24 cellular contexts compared by ENCODE assay signal in the genomic region with DNA sequence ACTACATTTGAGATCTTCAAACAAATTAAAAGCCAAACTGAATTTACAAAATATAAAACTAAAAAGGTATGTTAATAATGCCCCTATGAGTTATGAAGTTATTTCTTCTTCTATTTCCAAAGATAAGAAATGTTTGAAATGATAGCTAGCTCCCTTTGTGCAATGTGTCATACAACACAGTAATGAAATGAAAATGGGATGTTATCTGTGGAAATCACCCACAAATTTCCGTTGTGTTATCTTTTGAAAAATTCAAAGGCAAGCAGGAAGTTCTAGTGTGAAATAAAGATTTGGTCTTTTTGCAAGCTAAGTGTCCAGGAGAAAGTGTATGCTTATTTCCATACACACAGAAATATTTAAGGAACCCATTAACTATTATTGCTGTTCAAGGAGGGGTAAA.
"Had no signal": no experiment of that assay in that cellular context is flagged by ENCODE, and none has a peak within 500 bp of the region (broad histone marks: within the 10 kb centered on the region; RNA-seq: fewer than 3 reads in every experiment).

No MANE protein-coding gene starts in this region.

- DNase-seq: activated CD4-positive, alpha-beta memory T cell treated with anti-CD3 and anti-CD28 coated beads for 36 hours; activated CD4-positive, alpha-beta T cell treated with anti-CD3 and anti-CD28 coated beads for 4 hours; activated CD4-positive, CD25-positive, alpha-beta regulatory T cell; activated naive CD4-positive, alpha-beta T cell treated with Interleukin-2 at 50 U/mL for 16 hours; activated naive CD8-positive, alpha-beta T cell treated with anti-CD3 and anti-CD28 coated beads for 36 hours; activated T-cell treated with anti-CD3 and anti-CD28 coated beads, Interleukin-2, amount 50 U/mL, for 48 hours; amniotic stem cell; foreskin fibroblast; heart right ventricle; lower lobe of right lung; mesendoderm; naive B cell; retina; sigmoid colon; stimulated activated CD4-positive, alpha-beta T cell treated with anti-CD3 and anti-CD28 coated beads, Interleukin-15, amount 100 ng/mL, for 24 hours; stomach had no signal

- H2AFZ ChIP-seq: neural progenitor cell had no signal

- H3K9ac ChIP-seq: neural progenitor cell had no signal

- H3K4me2 ChIP-seq: neural progenitor cell, smooth muscle cell had no signal

- H3K27me3 Mint-ChIP-seq: activated CD4-positive, alpha-beta memory T cell treated with anti-CD3 and anti-CD28 coated beads for 36 hours; naive B cell; progenitor cell of endocrine pancreas; stimulated activated memory B cell treated with anti-CD40 and anti-IgM and Interleukin-4, amounts not matched to agents 10 μg/mL and 1 μg/mL and 100 μg/mL, for 72 hours had no signal

- H3K4me3 Mint-ChIP-seq: activated CD4-positive, alpha-beta memory T cell treated with anti-CD3 and anti-CD28 coated beads for 36 hours; activated naive CD8-positive, alpha-beta T cell treated with anti-CD3 and anti-CD28 coated beads for 36 hours; naive B cell; neural progenitor cell; stimulated activated memory B cell treated with anti-CD40 and anti-IgM and Interleukin-4, amounts not matched to agents 10 μg/mL and 1 μg/mL and 100 μg/mL, for 72 hours had no signal

- H3K27me3 ChIP-seq: cardiac muscle cell, heart right ventricle, neural progenitor cell, sigmoid colon, stomach, suprapubic skin, tibial nerve had no signal

- H3K36me3 Mint-ChIP-seq: activated CD4-positive, alpha-beta memory T cell treated with anti-CD3 and anti-CD28 coated beads for 36 hours; activated naive CD8-positive, alpha-beta T cell treated with anti-CD3 and anti-CD28 coated beads for 36 hours; naive B cell; neural progenitor cell; stimulated activated memory B cell treated with anti-CD40 and anti-IgM and Interleukin-4, amounts not matched to agents 10 μg/mL and 1 μg/mL and 100 μg/mL, for 72 hours had no signal

- H3K9me3 ChIP-seq: heart right ventricle, lower lobe of right lung, sigmoid colon, stomach, suprapubic skin, tibial nerve had no signal

- H3K27ac Mint-ChIP-seq: activated CD4-positive, alpha-beta memory T cell treated with anti-CD3 and anti-CD28 coated beads for 36 hours; activated naive CD8-positive, alpha-beta T cell treated with anti-CD3 and anti-CD28 coated beads for 36 hours; naive B cell; neural progenitor cell; progenitor cell of endocrine pancreas; stimulated activated memory B cell treated with anti-CD40 and anti-IgM and Interleukin-4, amounts not matched to agents 10 μg/mL and 1 μg/mL and 100 μg/mL, for 72 hours had no signal

- ATAC-seq: heart right ventricle; left lobe of liver; lower lobe of right lung; stimulated activated memory B cell treated with anti-CD40 and anti-IgM and Interleukin-4, amounts not matched to agents 10 μg/mL and 1 μg/mL and 100 μg/mL, for 72 hours had no signal

- H3K36me3 ChIP-seq: cardiac muscle cell, heart right ventricle, lower lobe of right lung, neural progenitor cell, sigmoid colon, stomach, suprapubic skin, tibial nerve had no signal

- H3K4me3 ChIP-seq: cardiac muscle cell, heart right ventricle, lower lobe of right lung, neural progenitor cell, sigmoid colon, smooth muscle cell, stomach, suprapubic skin, tibial nerve had no signal

- H3K4me1 Mint-ChIP-seq: stimulated activated memory B cell treated with anti-CD40 and anti-IgM and Interleukin-4, amounts not matched to agents 10 μg/mL and 1 μg/mL and 100 μg/mL, for 72 hours had no signal

- H3K9me3 Mint-ChIP-seq: activated CD4-positive, alpha-beta memory T cell treated with anti-CD3 and anti-CD28 coated beads for 36 hours; activated naive CD8-positive, alpha-beta T cell treated with anti-CD3 and anti-CD28 coated beads for 36 hours; naive B cell; neural progenitor cell; stimulated activated memory B cell treated with anti-CD40 and anti-IgM and Interleukin-4, amounts not matched to agents 10 μg/mL and 1 μg/mL and 100 μg/mL, for 72 hours had no signal

- H3K27ac ChIP-seq: cardiac muscle cell, heart right ventricle, lower lobe of right lung, neural progenitor cell, sigmoid colon, stomach, suprapubic skin, tibial nerve had no signal

- H3K4me1 ChIP-seq: lower lobe of right lung, neural progenitor cell, sigmoid colon, suprapubic skin, tibial nerve had no signal
